In the genomic region with DNA sequence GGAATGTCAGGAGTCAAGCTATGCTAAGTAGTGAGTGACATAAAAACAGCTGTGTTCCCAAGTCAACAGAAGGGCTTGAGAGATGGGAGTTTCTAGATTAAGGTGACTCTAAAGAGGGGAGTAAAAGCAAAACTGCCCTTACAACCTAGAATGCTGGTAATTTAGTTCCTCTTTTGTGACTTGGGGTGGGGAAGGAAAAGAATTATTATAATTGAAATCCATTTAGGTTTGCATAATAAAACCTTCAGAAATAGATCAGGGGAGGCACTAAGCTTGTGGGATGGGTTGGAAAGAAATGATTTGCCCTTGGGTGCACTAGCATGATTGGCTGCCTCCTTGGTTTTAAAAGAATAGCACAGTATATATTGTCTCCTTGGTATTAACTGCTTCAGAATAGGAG, we compare ENCODE assay signal across 18 cellular contexts.
"Had no signal": no experiment of that assay in that cellular context is flagged by ENCODE, and none has a peak within 500 bp of the region (broad histone marks: within the 10 kb centered on the region; RNA-seq: fewer than 3 reads in every experiment).

No MANE protein-coding gene starts in this region.

- H2AFZ ChIP-seq: hepatocyte had no signal

- H3K79me2 ChIP-seq: hepatocyte had no signal

- H3K27ac ChIP-seq: hepatocyte, lower lobe of right lung, stomach had no signal

- H3K9me3 ChIP-seq: lower lobe of right lung, stomach had no signal

- H3K27me3 Mint-ChIP-seq: activated CD4-positive, alpha-beta T cell treated with anti-CD3 and anti-CD28 coated beads, Interleukin-2, amount 10 ng/mL, durations not matched to agents 7 days and 5 days; activated naive CD8-positive, alpha-beta T cell; brain; dendritic cell treated with granulocyte-macrophage colony-stimulating factor and Interleukin-4, amounts not matched to agents 40 ng/mL and 50 ng/mL, for 4 days; progenitor cell of endocrine pancreas had no signal

- H3K27ac Mint-ChIP-seq: activated CD4-positive, alpha-beta T cell treated with anti-CD3 and anti-CD28 coated beads, Interleukin-2, amount 10 ng/mL, durations not matched to agents 7 days and 5 days; activated naive CD8-positive, alpha-beta T cell; dendritic cell treated with granulocyte-macrophage colony-stimulating factor and Interleukin-4, amounts not matched to agents 40 ng/mL and 50 ng/mL, for 4 days; progenitor cell of endocrine pancreas had no signal

- H3K9me3 Mint-ChIP-seq: activated CD4-positive, alpha-beta T cell treated with anti-CD3 and anti-CD28 coated beads, Interleukin-2, amount 10 ng/mL, durations not matched to agents 7 days and 5 days; brain; dendritic cell treated with granulocyte-macrophage colony-stimulating factor and Interleukin-4, amounts not matched to agents 40 ng/mL and 50 ng/mL, for 4 days; natural killer cell had no signal

- H3K4me3 Mint-ChIP-seq: activated CD4-positive, alpha-beta T cell treated with anti-CD3 and anti-CD28 coated beads, Interleukin-2, amount 10 ng/mL, durations not matched to agents 7 days and 5 days; activated naive CD8-positive, alpha-beta T cell; brain; dendritic cell treated with granulocyte-macrophage colony-stimulating factor and Interleukin-4, amounts not matched to agents 40 ng/mL and 50 ng/mL, for 4 days; natural killer cell had no signal

- H3K4me2 ChIP-seq: hepatocyte had no signal

- H3K36me3 Mint-ChIP-seq: natural killer cell had no signal

- H3K4me3 ChIP-seq: hepatocyte, lower lobe of right lung, stomach had no signal

- H3K27me3 ChIP-seq: hepatocyte, stomach had no signal

- DNase-seq: activated CD4-positive, alpha-beta T cell treated with anti-CD3 and anti-CD28 coated beads, Interleukin-2, amount 10 ng/mL, durations not matched to agents 7 days and 5 days; activated CD4-positive, CD25-positive, alpha-beta regulatory T cell; activated gamma-delta T cell; cerebellar nuclear complex; kidney glomerular epithelial cell; lower lobe of right lung; natural killer cell; occipital lobe; stimulated activated CD4-positive, alpha-beta T cell treated with anti-CD3 and anti-CD28 coated beads, Interleukin-4, amount 100 ng/mL, for 1 hour; stimulated activated CD8-positive, alpha-beta memory T cell treated with anti-CD3 and anti-CD28 coated beads, Interleukin-4, amount 100 ng/mL, for 48 hours; stomach; T-helper 1 cell had no signal

- ATAC-seq: lower lobe of right lung, natural killer cell, sciatic nerve had no signal
